ENCODE assay signal across 7 cellular contexts in the genomic region with DNA sequence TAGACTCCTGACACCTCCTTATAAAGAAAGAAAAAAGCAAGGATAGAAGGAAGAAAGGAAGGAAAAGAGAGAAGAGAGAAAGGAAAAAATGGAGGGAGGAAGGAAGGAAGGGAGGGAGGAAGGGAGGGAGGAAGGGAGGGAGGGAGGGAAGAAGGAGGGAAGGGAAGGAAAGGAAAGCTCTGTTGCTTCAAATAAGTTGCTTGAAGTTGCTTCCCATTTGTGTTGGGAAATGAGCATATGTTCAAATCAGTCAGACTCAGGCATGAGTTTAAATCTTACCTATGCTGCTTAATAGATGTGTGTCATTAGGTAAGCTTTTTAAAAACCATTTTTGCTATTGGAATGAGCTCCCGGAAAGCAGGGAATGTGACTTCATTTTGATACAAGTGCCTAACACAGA.
"Had no signal": no experiment of that assay in that cellular context is flagged by ENCODE, and none has a peak within 500 bp of the region (broad histone marks: within the 10 kb centered on the region; RNA-seq: fewer than 3 reads in every experiment).

No MANE protein-coding gene starts in this region.

- H3K27ac Mint-ChIP-seq: IgD-negative memory B cell had no signal

- H3K4me3 Mint-ChIP-seq: IgD-negative memory B cell had no signal

- ATAC-seq: K562 had no signal

- FAIRE-seq: HTR-8/SVneo, K562 had no signal

- H3K4me3 ChIP-seq: K562 had no signal

- H3K9me3 Mint-ChIP-seq: IgD-negative memory B cell had no signal

- H3K27ac ChIP-seq: HL-60 had no signal

- DNase-seq: IMR-90, KBM-7, KG1 had no signal
